Comparison of ENCODE assay signal across 1 cellular context in the genomic region with DNA sequence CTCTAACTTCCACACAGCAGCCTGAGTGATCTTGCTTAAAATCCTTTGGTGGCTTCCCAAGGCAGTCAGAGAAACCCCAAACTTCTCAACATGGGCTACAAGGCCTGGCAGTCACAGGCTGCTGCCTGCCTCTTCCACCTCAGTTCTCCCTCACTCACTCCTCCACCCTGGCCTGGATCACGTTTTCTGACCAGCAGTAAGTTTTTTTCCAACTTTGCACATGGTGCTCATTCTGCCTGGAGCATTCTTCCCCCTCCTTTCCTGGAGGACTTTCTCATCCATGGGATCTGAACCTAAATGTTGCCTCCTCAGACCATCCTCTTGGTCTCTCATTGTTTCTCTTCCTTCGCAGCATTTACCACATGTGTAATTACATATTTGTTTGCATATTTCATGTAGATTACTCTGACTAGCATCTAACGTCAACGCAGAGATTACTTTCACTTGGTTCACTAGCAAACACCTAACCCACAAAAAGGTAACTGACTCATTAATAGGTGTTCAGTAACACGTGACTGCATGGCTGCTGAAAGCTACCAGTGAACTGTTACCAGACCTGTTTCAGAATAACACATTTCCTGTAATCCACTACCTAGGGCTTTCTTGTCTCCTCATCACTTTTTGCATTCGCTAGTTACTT.
TF ChIP-seq lines count a peak whose summit lies in the region.

No MANE protein-coding gene starts in this region.

TF ChIP-seq in IMR-90, 13 proteins besides CTCF, POLR2A, EP300 and RAD21:
- TF ChIP-seq RFX5 (IDR thresholded peaks at IDR 0.05; ENCODE audit: low read depth, low read length) (no peak), MXI1 (IDR thresholded peaks at IDR 0.05; ENCODE audit: borderline replicate concordance, low read depth, low read length) (no peak)
